ENCODE assay signal across 19 cellular contexts in genomic region chr5:163580516-163580915, GRCh38.
"Had no signal": no experiment of that assay in that cellular context is flagged by ENCODE, and none has a peak within 500 bp of the region (broad histone marks: within the 10 kb centered on the region; RNA-seq: fewer than 3 reads in every experiment).

No MANE protein-coding gene starts in this region.

- ATAC-seq: activated CD4-positive, CD25-positive, alpha-beta regulatory T cell treated with anti-CD3 and anti-CD28 coated beads, Interleukin-2, amount 50 U/mL, for 24 hours; activated CD8-positive, alpha-beta T cell treated with anti-CD3 and anti-CD28 coated beads, Interleukin-2, amount 10 ng/mL, durations not matched to agents 7 days and 5 days; activated naive CD4-positive, alpha-beta T cell treated with anti-CD3 and anti-CD28 coated beads, Interleukin-2, amount 50 U/mL, for 72 hours; left lung; right cardiac atrium; stimulated activated naive CD8-positive, alpha-beta T cell treated with anti-CD3 and anti-CD28 coated beads, Interleukin-15, Interleukin-2, amounts not matched to agents 100 U/mL and 50 U/mL, for 24 hours had no signal

- FAIRE-seq: islet of Langerhans, urothelium cell line had no signal

- H3K36me3 Mint-ChIP-seq: activated naive CD4-positive, alpha-beta T cell treated with anti-CD3 and anti-CD28 coated beads, Interleukin-2, amount 50 U/mL, for 72 hours had no signal

- H3K9me3 Mint-ChIP-seq: activated naive CD4-positive, alpha-beta T cell treated with anti-CD3 and anti-CD28 coated beads, Interleukin-2, amount 50 U/mL, for 72 hours had no signal

- H3K4me1 Mint-ChIP-seq: activated CD4-positive, alpha-beta T cell treated with anti-CD3 and anti-CD28 coated beads, Interleukin-2, amount 10 ng/mL, durations not matched to agents 7 days and 5 days; neural crest cell had no signal

- H3K4me3 Mint-ChIP-seq: activated CD4-positive, alpha-beta T cell treated with anti-CD3 and anti-CD28 coated beads, Interleukin-2, amount 10 ng/mL, durations not matched to agents 7 days and 5 days; activated CD8-positive, alpha-beta T cell treated with anti-CD3 and anti-CD28 coated beads, Interleukin-2, amount 10 ng/mL, durations not matched to agents 7 days and 5 days; neural crest cell had no signal

- DNase-seq: activated CD4-positive, alpha-beta T cell treated with anti-CD3 and anti-CD28 coated beads, Interleukin-2, amount 10 ng/mL, durations not matched to agents 7 days and 5 days; activated CD8-positive, alpha-beta T cell treated with anti-CD3 and anti-CD28 coated beads, Interleukin-2, amount 10 ng/mL, durations not matched to agents 7 days and 5 days; activated effector memory CD4-positive, alpha-beta T cell treated with anti-CD3 and anti-CD28 coated beads, Interleukin-2, amount 50 U/mL, for 16 hours; activated T-cell treated with anti-CD3 and anti-CD28 coated beads, Interleukin-2, amount 50 U/mL, for 48 hours; adrenal gland; dermis blood vessel endothelial cell; effector memory CD4-positive, alpha-beta T cell; left lung; right cardiac atrium; stimulated activated naive CD8-positive, alpha-beta T cell treated with anti-CD3 and anti-CD28 coated beads, Interleukin-15, Interleukin-2, amounts not matched to agents 100 U/mL and 50 U/mL, for 24 hours; substantia nigra; T1000; tibial artery had no signal

- H3K27me3 ChIP-seq: adrenal gland, left lung, tibial artery had no signal

- H3K27ac ChIP-seq: adrenal gland, left lung, prostate gland, tibial artery had no signal

- H3K9me3 ChIP-seq: adrenal gland, left lung, prostate gland, tibial artery had no signal

- H3K27ac Mint-ChIP-seq: activated CD4-positive, alpha-beta T cell treated with anti-CD3 and anti-CD28 coated beads, Interleukin-2, amount 10 ng/mL, durations not matched to agents 7 days and 5 days; activated CD8-positive, alpha-beta T cell treated with anti-CD3 and anti-CD28 coated beads, Interleukin-2, amount 10 ng/mL, durations not matched to agents 7 days and 5 days had no signal

- H3K4me1 ChIP-seq: adrenal gland, left lung, prostate gland, tibial artery had no signal

- H3K4me3 ChIP-seq: adrenal gland, left lung, prostate gland, tibial artery had no signal

- H3K36me3 ChIP-seq: adrenal gland, left lung, prostate gland, tibial artery had no signal
